10 cellular contexts compared by ENCODE assay signal in genomic region chr22:44623771-44624510, GRCh38.
DNase-seq lines count a peak whose midpoint lies in the region; ATAC-seq, FAIRE-seq and TF ChIP-seq lines count a peak whose summit lies in the region.
"Had no signal": no experiment of that assay in that cellular context is flagged by ENCODE, and none has a peak within 500 bp of the region (broad histone marks: within the 10 kb centered on the region; RNA-seq: fewer than 3 reads in every experiment).

No MANE protein-coding gene starts in this region.

- no peak for TF ChIP-seq EP300 in K562 (IDR thresholded peaks at IDR 0.05; ENCODE audit: low read length)

- H3K27me3 ChIP-seq in Loucy (ENCODE audit: insufficient read depth, low read length, poor library complexity, severe bottlenecking) (no peaks in the 10 kb centered on the region), K562 (ENCODE audit: control insufficient read depth in 2 of 2, insufficient read depth in 2 of 2, low read length in 2 of 2) (peaks cover 0 to 12% of the 10 kb centered on the region in 2 experiments; a peak in 3 of 5 replicates)

- no peak for FAIRE-seq in K562 (lab: Jason Lieb, UNC)
- FAIRE-seq: A204.1 had no signal

- no peak overlapping the region for H3K9ac ChIP-seq in Loucy (ENCODE audit: low read depth, low read length, poor library complexity, severe bottlenecking)
- no peak overlapping the region for H3K9ac ChIP-seq in K562 (ENCODE audit: insufficient read depth in 1 of 2, low read depth in 2 of 2, low read length in 2 of 2)

- intact Hi-C loops in K562 (cut with micrococcal nuclease), result loop anchor here (10.0 kb wide), 3 partner anchors 539 to 739 kb away; no protein-coding TSS in a partner anchor

- H3K36me3 ChIP-seq in Loucy (ENCODE audit: insufficient read depth, low read length) (no peaks in the 10 kb centered on the region), K562 (ENCODE audit: control insufficient read depth, insufficient read depth, low read length) (no peaks in the 10 kb centered on the region)

- 0 out of 2 replicates have a peak, but pooled peaks have one; percentile 16 for TF ChIP-seq CTCF in Loucy (conservative IDR thresholded peaks at IDR 0.05; ENCODE audit: low read length)
- TF ChIP-seq CTCF in K562 (IDR thresholded peaks at IDR 0.05 in 2 of 3, conservative IDR thresholded peaks at IDR 0.05 in 1 of 3; ENCODE audit: insufficient read depth in 2 of 3, low read depth in 1 of 3, low read length in 3 of 3), result peak; percentile 47 to 69 (median 51); a peak in 5 of 6 replicates
- peak; percentile 52 for TF ChIP-seq CTCF in nephron progenitor cell (IDR thresholded peaks at IDR 0.05)

- H3K4me2 ChIP-seq in Loucy (ENCODE audit: low read depth, low read length, poor library complexity, severe bottlenecking), result no peak overlapping the region
- H3K4me2 ChIP-seq in K562 (ENCODE audit: insufficient read depth, low read length), result no peak overlapping the region

- H3K79me2 ChIP-seq in Loucy (ENCODE audit: insufficient read depth, low read length), result no peaks in the 10 kb centered on the region
- H3K79me2 ChIP-seq in K562 (ENCODE audit: control insufficient read depth, insufficient read depth, low read length), result no peaks in the 10 kb centered on the region

- no peak overlapping the region for H3K4me3 Mint-ChIP-seq in nephron progenitor cell
- H3K4me3 Mint-ChIP-seq: T-helper 1 cell treated with Interleukin-12 subunit alpha and Interleukin-12 subunit beta and Interleukin-4 antibody, amounts not matched to agents 30 μg/mL and 1 μg/mL, for 36 hours had no signal

- peaks cover 47% of the 10 kb centered on the region for H3K27me3 Mint-ChIP-seq in nephron progenitor cell (ENCODE audit: low read depth, poor library complexity)

- H3K27ac ChIP-seq in K562 (ENCODE audit: extremely low read depth, low read depth, low read length), result no peak overlapping the region

- peaks cover 34% of the 10 kb centered on the region for H3K4me1 Mint-ChIP-seq in nephron progenitor cell

- H4K20me1 ChIP-seq in Loucy (ENCODE audit: insufficient read depth, low read length, poor library complexity, severe bottlenecking) (no peaks in the 10 kb centered on the region), K562 (replicated peaks; ENCODE audit: control insufficient read depth, insufficient read depth, low read length) (no peaks in the 10 kb centered on the region; the same call in 1 of the 2 replicates)

- TF ChIP-seq RAD21 in K562 (CRISPR knock-in tag; conservative IDR thresholded peaks at IDR 0.05 in 1 of 2, IDR thresholded peaks at IDR 0.05 in 1 of 2), result peak in 1 of 2 experiments; percentile 62; a peak in 2 of 4 replicates

- H3K36me3 Mint-ChIP-seq in nephron progenitor cell (ENCODE audit: low read depth), result no peaks in the 10 kb centered on the region

- no peak overlapping the region for H2AFZ ChIP-seq in Loucy (ENCODE audit: low read length)
- H2AFZ ChIP-seq in K562 (ENCODE audit: low read depth, low read length), result no peak overlapping the region

- H3K4me1 ChIP-seq in Loucy (ENCODE audit: insufficient read depth, low read length, poor library complexity, severe bottlenecking), result peaks cover 8% of the 10 kb centered on the region
- peaks cover 0 to 20% of the 10 kb centered on the region in 2 experiments; a peak in 2 of 5 replicates for H3K4me1 ChIP-seq in K562 (replicated peaks in 1 of 2; ENCODE audit: control insufficient read depth in 2 of 2, insufficient read depth in 2 of 2, low read length in 2 of 2)

- CTCF ChIA-PET in K562 (lab: Yijun Ruan, JAX; ENCODE audit: low intra/inter-chr PET ratio), result interaction anchor here (1.0 kb wide), 1 partner anchor 631 kb away, joined by 3 read pairs; no protein-coding TSS in a partner anchor

- H3K9me2 ChIP-seq in Loucy (replicated peaks; ENCODE audit: low read depth, low read length), result no peaks in the 10 kb centered on the region

- ATAC-seq in K562, result peak; percentile 84
- no peak for ATAC-seq in HG03342 (IDR thresholded peaks at IDR 0.05; ENCODE audit: unreplicated experiment)

- no peak for TF ChIP-seq POLR2A in K562 (conservative IDR thresholded peaks at IDR 0.05)

- H3K4me3 ChIP-seq in Loucy (ENCODE audit: low read length, poor library complexity, severe bottlenecking) (no peak overlapping the region), K562 (no peak overlapping the region)

- no peaks in the 10 kb centered on the region for H3K9me3 Mint-ChIP-seq in nephron progenitor cell
- H3K9me3 Mint-ChIP-seq: T-helper 1 cell treated with Interleukin-12 subunit alpha and Interleukin-12 subunit beta and Interleukin-4 antibody, amounts not matched to agents 30 μg/mL and 1 μg/mL, for 36 hours had no signal

- 3% methylated on average over 16 of the region's 24 CpGs for WGBS in K562 (ENCODE audit: insufficient coverage, low coverage, missing lambda C conversion rate)

- BruUV-seq in K562 (replicated peaks; lab: Mats Ljungman, UMichigan), result no TSS peak

- in situ Hi-C loops in K562 (cut with MboI), result loop anchor here (10.0 kb wide), 3 partner anchors 549 to 1229 kb away; no protein-coding TSS in a partner anchor

- H3F3A ChIP-seq in Loucy (ENCODE audit: low read depth), result no peaks in the 10 kb centered on the region

- POLR2A ChIA-PET in K562 (lab: Yijun Ruan, JAX), result interaction anchor here (0.6 to 1.0 kb wide), 2 partner anchors 33 to 45 kb away, joined by 3 to 5 read pairs; no protein-coding TSS in a partner anchor

- peak overlapping the region; percentile 11 for H3K27ac Mint-ChIP-seq in nephron progenitor cell

- no peaks in the 10 kb centered on the region for H3K9me1 ChIP-seq in K562 (ENCODE audit: control insufficient read depth, insufficient read depth, low read length)

- H3K9me3 ChIP-seq in Loucy (ENCODE audit: insufficient read depth, low read depth, low read length), result no peaks in the 10 kb centered on the region
- H3K9me3 ChIP-seq in K562 (replicated peaks; ENCODE audit: control insufficient read depth, insufficient read depth, low read depth, low read length), result no peaks in the 10 kb centered on the region

- peak in 2 of 3 experiments; percentile 7 to 36 for DNase-seq in NCI-H1417 (lab: John Stamatoyannopoulos, UW)
- no peak for DNase-seq in NCI-H1417 treated with DMSO at 0.1 percent for 48 hours (lab: John Stamatoyannopoulos, UW)
- DNase-seq in K562 (ENCODE audit: extremely low read depth in 1 of 4, low spot score in 3 of 4), result peak; percentile 16 to 36 (median 28)
- peak; percentile 55 for DNase-seq in nephron progenitor cell
- DNase-seq in NCI-H345 (lab: John Stamatoyannopoulos, UW), result no peak
- no peak for DNase-seq in activated gamma-delta T cell (lab: John Stamatoyannopoulos, UW)

TF ChIP-seq in K562, 482 proteins besides CTCF, POLR2A, EP300 and RAD21:
- TF ChIP-seq STAG1 (CRISPR knock-in tag; IDR thresholded peaks at IDR 0.05; ENCODE audit: borderline replicate concordance), result peak; percentile 21; the same call in 1 of the 2 replicates
- 0 out of 2 replicates have a peak, but pooled peaks have one; percentile 22 for TF ChIP-seq PKNOX1 (IDR thresholded peaks at IDR 0.05)
- 0 out of 2 replicates have a peak, but pooled peaks have one; percentile 6 for TF ChIP-seq CREM (IDR thresholded peaks at IDR 0.05; ENCODE audit: low read depth)
- TF ChIP-seq ZKSCAN1 (IDR thresholded peaks at IDR 0.05; ENCODE audit: low read depth, low read length), result no peak
- peak; percentile 28; the same call in 1 of the 2 replicates for TF ChIP-seq SMC3 (conservative IDR thresholded peaks at IDR 0.05; ENCODE audit: insufficient read depth, low read depth, low read length)

Comparison
In these comparisons a context has a peak if more than half of its experiments do, and no peak if none do; other contexts are left out.
1. DNase-seq: peak in NCI-H1417 (2 of 3), K562 (4 of 4) and nephron progenitor cell (single experiment); none in NCI-H1417 treated with DMSO at 0.1 percent for 48 hours (single experiment), NCI-H345 (single experiment) and activated gamma-delta T cell (single experiment).
2. Peak in every context shown above with its lines, with median percentiles within 50 percentile points of each other: CTCF ChIP-seq.